ENCODE assay signal across 1 cellular context in the genomic region with DNA sequence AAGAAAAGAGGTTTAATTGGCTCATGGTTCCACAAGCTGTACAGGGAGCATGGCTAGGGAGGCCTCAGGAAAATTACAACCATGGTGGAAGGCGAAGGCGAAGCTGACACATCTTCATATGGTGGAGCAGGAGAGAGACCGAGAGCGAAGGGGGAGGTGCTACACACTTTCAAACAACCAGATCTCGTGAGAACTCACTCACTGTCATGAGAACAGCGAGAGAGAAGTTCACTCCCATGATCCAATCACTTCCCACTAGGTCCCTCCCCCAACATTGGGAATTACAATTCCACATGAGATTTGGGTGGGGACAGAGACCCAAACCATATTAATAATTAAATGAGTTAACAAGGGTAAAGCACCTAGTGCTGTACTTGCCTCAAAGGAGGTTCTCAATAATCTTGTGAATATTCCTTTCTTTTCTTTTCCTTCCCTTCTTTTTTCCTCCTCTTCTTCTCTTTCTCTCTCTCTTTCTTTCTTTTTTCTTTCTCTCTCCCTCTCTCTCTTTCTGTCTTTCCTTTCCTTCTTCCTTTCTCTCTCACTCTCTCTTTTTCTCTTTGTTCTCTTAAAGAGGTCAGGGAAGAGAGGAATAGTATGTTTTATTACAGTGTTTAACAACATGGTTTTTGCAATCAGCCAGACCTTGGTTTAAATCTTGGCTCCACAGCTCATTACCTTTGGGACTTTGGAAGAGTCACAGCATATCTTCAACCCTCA.
TF ChIP-seq lines count a peak whose summit lies in the region.

No MANE protein-coding gene starts in this region.

TF ChIP-seq in WTC11, 78 proteins besides CTCF, POLR2A, EP300 and RAD21:
- TF ChIP-seq, protein P1, sequence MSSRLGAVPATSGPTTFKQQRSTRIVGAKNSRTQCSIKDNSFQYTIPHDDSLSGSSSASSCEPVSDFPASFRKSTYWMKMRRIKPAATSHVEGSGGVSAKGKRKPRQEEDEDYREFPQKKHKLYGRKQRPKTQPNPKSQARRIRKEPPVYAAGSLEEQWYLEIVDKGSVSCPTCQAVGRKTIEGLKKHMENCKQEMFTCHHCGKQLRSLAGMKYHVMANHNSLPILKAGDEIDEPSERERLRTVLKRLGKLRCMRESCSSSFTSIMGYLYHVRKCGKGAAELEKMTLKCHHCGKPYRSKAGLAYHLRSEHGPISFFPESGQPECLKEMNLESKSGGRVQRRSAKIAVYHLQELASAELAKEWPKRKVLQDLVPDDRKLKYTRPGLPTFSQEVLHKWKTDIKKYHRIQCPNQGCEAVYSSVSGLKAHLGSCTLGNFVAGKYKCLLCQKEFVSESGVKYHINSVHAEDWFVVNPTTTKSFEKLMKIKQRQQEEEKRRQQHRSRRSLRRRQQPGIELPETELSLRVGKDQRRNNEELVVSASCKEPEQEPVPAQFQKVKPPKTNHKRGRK (CRISPR knock-in tag; IDR thresholded peaks at IDR 0.05; ENCODE audit: borderline replicate concordance): 0 out of 2 replicates have a peak, but pooled peaks have one; percentile 51
- no peak for TF ChIP-seq NR2C2 (CRISPR knock-in tag; IDR thresholded peaks at IDR 0.05)
